ENCODE assay signal across 18 cellular contexts in genomic region chr14:71918955-71919354, GRCh38. TPM values are rescaled to one million over a fixed set of nuclear protein-coding genes. Genes with fewer than 3 reads are reported as not detected.
DNase-seq lines count a peak whose midpoint lies in the region; ATAC-seq and TF ChIP-seq lines count a peak whose summit lies in the region.
"Had no signal": no experiment of that assay in that cellular context is flagged by ENCODE, and none has a peak within 500 bp of the region (broad histone marks: within the 10 kb centered on the region; RNA-seq: fewer than 3 reads in every experiment).

No MANE protein-coding gene starts in this region.

- 0 out of 2 replicates have a peak, but pooled peaks cover 8% of the 10 kb centered on the region for H3K27me3 ChIP-seq in OCI-LY3 (ENCODE audit: low read depth, low read length)
- H3K27me3 ChIP-seq: ascending aorta, sigmoid colon had no signal

- TF ChIP-seq CTCF in OCI-LY3 (IDR thresholded peaks at IDR 0.05; ENCODE audit: low read depth, low read length): no peak

- no peak overlapping the region for H3K9ac ChIP-seq in OCI-LY3 (ENCODE audit: low read length)

- H3K27ac ChIP-seq in OCI-LY3 (ENCODE audit: low read length): no peak overlapping the region
- H3K27ac ChIP-seq: ascending aorta, epithelial cell of prostate, PC-9, sigmoid colon had no signal

- DNase-seq in ELR (ENCODE audit: low read depth): peak; percentile 20
- peak; percentile 10 for DNase-seq in HT1080 (ENCODE audit: low read depth)
- peak; percentile 1 for DNase-seq in iris pigment epithelial cell (ENCODE audit: low read depth)
- DNase-seq in RKO (ENCODE audit: low spot score): no peak
- DNase-seq: activated gamma-delta T cell; BE2C; kidney; PC-9; sigmoid colon; stimulated activated CD4-positive, alpha-beta T cell treated with anti-CD3 and anti-CD28 coated beads, Interleukin-2, amount 100 ng/mL, for 48 hours; T-helper 1 cell had no signal

- H3K4me3 ChIP-seq in OCI-LY3 (ENCODE audit: low read length): no peak overlapping the region
- H3K4me3 ChIP-seq: ascending aorta, PC-9, sigmoid colon had no signal

- H2AFZ ChIP-seq in OCI-LY3 (ENCODE audit: low read depth, low read length): peak overlapping the region; percentile 22; the same call in 1 of the 2 replicates
- H2AFZ ChIP-seq: PC-9 had no signal

- no peaks in the 10 kb centered on the region for H3K36me3 ChIP-seq in OCI-LY3 (replicated peaks; ENCODE audit: low read depth, low read length)
- H3K36me3 ChIP-seq: ascending aorta, BE2C, sigmoid colon had no signal

- H4K20me1 ChIP-seq in OCI-LY3 (ENCODE audit: insufficient read depth, low read length): no peaks in the 10 kb centered on the region

- H3K4me1 ChIP-seq in OCI-LY3 (ENCODE audit: low read length): no peaks in the 10 kb centered on the region
- H3K4me1 ChIP-seq: ascending aorta, BE2C, sigmoid colon had no signal

- H3K79me2 ChIP-seq in OCI-LY3 (ENCODE audit: low read length): no peaks in the 10 kb centered on the region

- H3K9me3 ChIP-seq in OCI-LY3 (ENCODE audit: insufficient read depth, low read length): no peaks in the 10 kb centered on the region
- H3K9me3 ChIP-seq: ascending aorta, BE2C, sigmoid colon had no signal

- no peak for ATAC-seq in HG02623 (IDR thresholded peaks at IDR 0.05; ENCODE audit: unreplicated experiment)
- no peak for ATAC-seq in GM18907 (IDR thresholded peaks at IDR 0.05; ENCODE audit: unreplicated experiment)
- ATAC-seq: activated CD4-positive, CD25-positive, alpha-beta regulatory T cell treated with anti-CD3 and anti-CD28 coated beads, Interleukin-2, amount 50 U/mL, for 24 hours had no signal

- 0 out of 2 replicates have a peak overlapping the region, but pooled peaks have one; percentile 9 for H3K4me2 ChIP-seq in OCI-LY3 (ENCODE audit: low read length)
- H3K4me2 ChIP-seq: PC-9 had no signal

RNA-seq across cellular contexts. Expression of gene RGS6, which starts 13.3 kb away (rescaled TPM):
- not detected in 2 replicates for total RNA-seq in HT1080 (2014; rRNA removed; shearing (Covaris generic))
- not detected in 2 replicates for polyA plus RNA-seq in HT1080 (2015; cell fraction: cytosol; rRNA removed)
- polyA plus RNA-seq in HT1080 (2015; cell fraction: nucleus; rRNA removed): 0.07 and 0.12 TPM in 2 replicates
- total RNA-seq: glomerular endothelial cell, PC-9 had no signal
